Comparison of ENCODE assay signal across 16 cellular contexts in the genomic region with DNA sequence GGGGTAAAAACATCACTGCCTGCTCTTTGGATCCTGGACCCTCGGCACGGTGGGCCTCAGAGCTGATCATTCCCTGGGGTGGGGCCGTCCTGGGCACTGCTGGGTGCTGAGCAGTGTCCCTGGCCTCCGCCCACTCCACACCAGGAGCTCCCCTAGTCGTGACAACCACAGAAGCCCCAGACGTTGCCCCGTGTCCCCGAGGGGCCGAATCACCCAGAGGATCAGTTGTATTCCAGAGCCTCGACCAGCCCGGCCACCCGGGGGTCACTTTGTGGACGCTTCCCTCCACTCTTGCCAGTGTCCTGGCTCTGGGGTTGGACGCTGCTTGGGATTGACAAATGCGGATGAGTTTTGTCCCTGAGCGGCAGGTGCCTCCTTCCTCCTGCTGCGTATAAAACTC. TPM values are rescaled to one million over a fixed set of nuclear protein-coding genes. Genes with fewer than 3 reads are reported as not detected.
A peak's percentile ranks its signal among the peaks of the same experiment; 100 is the strongest.
DNase-seq lines count a peak whose midpoint lies in the region; ATAC-seq and TF ChIP-seq lines count a peak whose summit lies in the region.
"Had no signal": no experiment of that assay in that cellular context is flagged by ENCODE, and none has a peak within 500 bp of the region (broad histone marks: within the 10 kb centered on the region; RNA-seq: fewer than 3 reads in every experiment).

No MANE protein-coding gene starts in this region.

- H2AK5ac ChIP-seq in mesendoderm (ENCODE audit: low read length): no peak overlapping the region

- H3K9ac ChIP-seq in neural progenitor cell (no peak overlapping the region), mesendoderm (ENCODE audit: low read length) (no peak overlapping the region)

- WGBS in mesendoderm (ENCODE audit: extremely low coverage, insufficient coverage, low lambda C conversion rate): no CpG with 5 or more reads among the region's 17 CpGs

- peaks cover 12% of the 10 kb centered on the region for H3F3A ChIP-seq in neural progenitor cell (ENCODE audit: low read depth)

- no peaks in the 10 kb centered on the region for H3K79me1 ChIP-seq in mesendoderm (ENCODE audit: low read length)

- no peak for TF ChIP-seq CTCF in neural progenitor cell (IDR thresholded peaks at IDR 0.05)

- H3K4me3 ChIP-seq in neural progenitor cell (no peak overlapping the region), mesendoderm (ENCODE audit: low read length) (no peak overlapping the region)
- H3K4me3 ChIP-seq: MG63, SJSA1 had no signal

- no peaks in the 10 kb centered on the region for H3K79me2 ChIP-seq in neural progenitor cell (ENCODE audit: low read depth)
- no peaks in the 10 kb centered on the region for H3K79me2 ChIP-seq in mesendoderm (ENCODE audit: control insufficient read depth, insufficient read depth, low read length)

- intact Hi-C loops in Right ventricle myocardium inferior (cut with DNase I) (no loop called here), Right ventricle myocardium superior (cut with DNase I) (no loop called here)

- no peaks in the 10 kb centered on the region for H4K20me1 ChIP-seq in neural progenitor cell (ENCODE audit: low read depth)

- H3K4me1 Mint-ChIP-seq in neural progenitor cell: peaks cover 12% of the 10 kb centered on the region

- no peak overlapping the region for H3K4me2 ChIP-seq in neural progenitor cell
- H3K4me2 ChIP-seq in mesendoderm (ENCODE audit: low read length): no peak overlapping the region

- DNase-seq in Right ventricle myocardium inferior (ENCODE audit: missing footprints) (peak; percentile 44), Right ventricle myocardium superior (no peak), left lobe of liver (ENCODE audit: low spot score) (peak; percentile 22), neural progenitor cell (ENCODE audit: low spot score) (no peak), NCI-H748 treated with DMSO at 0.1 percent for 48 hours (lab: John Stamatoyannopoulos, UW) (no peak), mesendoderm (no peak)
- no peak for DNase-seq in activated CD4-positive, alpha-beta T cell treated with anti-CD3 and anti-CD28 coated beads, Interleukin-2, amount 50 U/mL, for 48 hours
- DNase-seq: DMS79, HFFc6, MG63, NCI-H1417, NCI-H1694 treated with DMSO at 0.1 percent for 48 hours, NCI-H69 had no signal

- H3K4me3 Mint-ChIP-seq in neural progenitor cell: peak overlapping the region; percentile 30
- H3K4me3 Mint-ChIP-seq: HFFc6 had no signal

- H3K36me3 Mint-ChIP-seq in neural progenitor cell: no peaks in the 10 kb centered on the region

- no peak overlapping the region for H3K18ac ChIP-seq in mesendoderm (ENCODE audit: low read length)

- H3K4me1 ChIP-seq in neural progenitor cell (no peaks in the 10 kb centered on the region), mesendoderm (ENCODE audit: control insufficient read depth, low read depth, low read length) (no peaks in the 10 kb centered on the region)
- H3K4me1 ChIP-seq: SJSA1 had no signal

- no peak overlapping the region for H2BK120ac ChIP-seq in mesendoderm (ENCODE audit: low read depth, low read length)

- H3K56ac ChIP-seq in mesendoderm (ENCODE audit: low read length): no peak overlapping the region

- no peaks in the 10 kb centered on the region for H3K9me3 ChIP-seq in neural progenitor cell (ENCODE audit: low read depth)
- H3K9me3 ChIP-seq: MG63, SJSA1 had no signal

- no peak overlapping the region for H2AFZ ChIP-seq in neural progenitor cell (replicated peaks)

- H3K27ac ChIP-seq in neural progenitor cell (no peak overlapping the region), mesendoderm (ENCODE audit: low read depth, low read length) (no peak overlapping the region)
- H3K27ac ChIP-seq: C4-2B, SJSA1 had no signal

- H3K27me3 ChIP-seq in neural progenitor cell (no peaks in the 10 kb centered on the region), mesendoderm (ENCODE audit: insufficient read depth, low read length, poor library complexity) (no peaks in the 10 kb centered on the region)
- H3K27me3 ChIP-seq: MG63 had no signal

- ATAC-seq in Right ventricle myocardium inferior (no peak), Right ventricle myocardium superior (ENCODE audit: poor library complexity) (no peak), left lobe of liver (no peak)
- ATAC-seq: Panc1 had no signal

- peaks cover 10% of the 10 kb centered on the region for H3K27me3 Mint-ChIP-seq in neural progenitor cell (ENCODE audit: insufficient read depth, low read depth)

- no peak overlapping the region for H3K4ac ChIP-seq in mesendoderm (ENCODE audit: low read depth, low read length)

- H3K36me3 ChIP-seq in neural progenitor cell: no peaks in the 10 kb centered on the region
- no peaks in the 10 kb centered on the region for H3K36me3 ChIP-seq in mesendoderm (ENCODE audit: control insufficient read depth, insufficient read depth, low read length)
- H3K36me3 ChIP-seq: MG63, SJSA1 had no signal

- H4K5ac ChIP-seq in mesendoderm (ENCODE audit: low read length): no peak overlapping the region

- H3K27ac Mint-ChIP-seq in neural progenitor cell: peak overlapping the region; percentile 46
- H3K27ac Mint-ChIP-seq: HFFc6 had no signal

- H3K9me3 Mint-ChIP-seq in neural progenitor cell: peaks cover 22% of the 10 kb centered on the region

- H3K23ac ChIP-seq in mesendoderm (ENCODE audit: low read length): no peak overlapping the region

- H2BK15ac ChIP-seq in mesendoderm (replicated peaks; ENCODE audit: low read depth): no peak overlapping the region

- no peak overlapping the region for H4K8ac ChIP-seq in mesendoderm (ENCODE audit: low read depth, low read length)

- no peak overlapping the region for H2BK5ac ChIP-seq in mesendoderm (ENCODE audit: low read length)

RNA-seq across cellular contexts. Expression of gene C2CD4C, which starts 10.2 kb away (rescaled TPM):
- 1.0 TPM for total RNA-seq in Right ventricle myocardium inferior
- total RNA-seq in Right ventricle myocardium superior: 1.7 TPM
- total RNA-seq in left lobe of liver: 0.33 TPM
- total RNA-seq in neural progenitor cell (ENCODE audit: low replicate concordance): 2.3 and 18.6 TPM in 2 replicates
- 1.4 TPM for polyA plus RNA-seq in mesendoderm (2013, experiment 1 of 2)
- 1.5 TPM for polyA plus RNA-seq in mesendoderm (2013, experiment 2 of 2)
- total RNA-seq: HFFc6 had no signal

RNA-seq across cellular contexts. Expression of gene MIER2, which starts 54.1 kb away (rescaled TPM):
- total RNA-seq in Right ventricle myocardium inferior: 16.3 TPM
- 18.3 TPM for total RNA-seq in Right ventricle myocardium superior
- total RNA-seq in left lobe of liver: 4.6 TPM
- 12.9 and 20.6 TPM in 2 replicates for total RNA-seq in neural progenitor cell (ENCODE audit: low replicate concordance)
- polyA plus RNA-seq in mesendoderm (2013, experiment 1 of 2): 36.3 TPM
- 37.7 TPM for polyA plus RNA-seq in mesendoderm (2013, experiment 2 of 2)

Comparison
In these comparisons a context has a peak if more than half of its experiments do, and no peak if none do; other contexts are left out.
1. DNase-seq: peak in Right ventricle myocardium inferior (single experiment) and left lobe of liver (single experiment); none in Right ventricle myocardium superior (single experiment), neural progenitor cell (single experiment), NCI-H748 treated with DMSO at 0.1 percent for 48 hours (single experiment), activated CD4-positive, alpha-beta T cell treated with anti-CD3 and anti-CD28 coated beads, Interleukin-2, amount 50 U/mL, for 48 hours (0 of 2) and mesendoderm (single experiment).